In genomic region chr16:30797670-30798309, GRCh38 we compare ENCODE assay signal across 12 cellular contexts. TPM values are rescaled to one million over a fixed set of nuclear protein-coding genes. Genes with fewer than 3 reads are reported as not detected.
A peak's percentile ranks its signal among the peaks of the same experiment; 100 is the strongest.
DNase-seq lines count a peak whose midpoint lies in the region; ATAC-seq and TF ChIP-seq lines count a peak whose summit lies in the region.
"Had no signal": no experiment of that assay in that cellular context is flagged by ENCODE, and none has a peak within 500 bp of the region (broad histone marks: within the 10 kb centered on the region; RNA-seq: fewer than 3 reads in every experiment).

No MANE protein-coding gene starts in this region.

- H3K4me3 Mint-ChIP-seq in activated CD4-positive, alpha-beta T cell treated with anti-CD3 and anti-CD28 coated beads, Interleukin-2, amount 10 ng/mL, durations not matched to agents 24 days and 14 days, result no peak overlapping the region
- no peak overlapping the region for H3K4me3 Mint-ChIP-seq in activated CD4-positive, alpha-beta T cell treated with anti-CD3 and anti-CD28 coated beads, Interleukin-2, amount 10 ng/mL, durations not matched to agents 7 days and 5 days
- no peak overlapping the region for H3K4me3 Mint-ChIP-seq in neural progenitor cell

- H3K4me2 ChIP-seq in neural progenitor cell, result no peak overlapping the region

- H4K20me1 ChIP-seq in neural progenitor cell (ENCODE audit: low read depth), result no peaks in the 10 kb centered on the region

- peaks cover 4% of the 10 kb centered on the region for H3F3A ChIP-seq in neural progenitor cell (ENCODE audit: low read depth)

- intact Hi-C loops in activated CD4-positive, alpha-beta T cell treated with anti-CD3 and anti-CD28 coated beads, Interleukin-2, amount 10 ng/mL, durations not matched to agents 24 days and 14 days (cut with micrococcal nuclease), result no loop called here

- ATAC-seq in RWPE2 (ENCODE audit: low read depth), result peak; percentile 69

- H3K4me1 Mint-ChIP-seq in activated CD4-positive, alpha-beta T cell treated with anti-CD3 and anti-CD28 coated beads, Interleukin-2, amount 10 ng/mL, durations not matched to agents 24 days and 14 days, result peaks cover under 1% of the 10 kb centered on the region
- H3K4me1 Mint-ChIP-seq in activated CD4-positive, alpha-beta T cell treated with anti-CD3 and anti-CD28 coated beads, Interleukin-2, amount 10 ng/mL, durations not matched to agents 7 days and 5 days, result peaks cover 6% of the 10 kb centered on the region
- H3K4me1 Mint-ChIP-seq in neural progenitor cell, result no peaks in the 10 kb centered on the region

- no peak overlapping the region for H3K9ac ChIP-seq in neural progenitor cell

- H3K4me1 ChIP-seq in RWPE2 (ENCODE audit: insufficient read depth, poor library complexity, severe bottlenecking) (no peaks in the 10 kb centered on the region), neural progenitor cell (no peaks in the 10 kb centered on the region)
- H3K4me1 ChIP-seq: sigmoid colon had no signal

- no peak overlapping the region for H3K4me3 ChIP-seq in RWPE2 (ENCODE audit: severe bottlenecking)
- no peak overlapping the region for H3K4me3 ChIP-seq in neural progenitor cell
- H3K4me3 ChIP-seq: cardiac muscle cell, sigmoid colon had no signal

- H2AFZ ChIP-seq in neural progenitor cell (replicated peaks), result no peak overlapping the region

- H3K27ac Mint-ChIP-seq in activated CD4-positive, alpha-beta T cell treated with anti-CD3 and anti-CD28 coated beads, Interleukin-2, amount 10 ng/mL, durations not matched to agents 24 days and 14 days, result peak overlapping the region; percentile 34
- H3K27ac Mint-ChIP-seq in activated CD4-positive, alpha-beta T cell treated with anti-CD3 and anti-CD28 coated beads, Interleukin-2, amount 10 ng/mL, durations not matched to agents 7 days and 5 days, result no peak overlapping the region
- no peak overlapping the region for H3K27ac Mint-ChIP-seq in neural progenitor cell

- no peak for DNase-seq in activated CD4-positive, alpha-beta T cell treated with anti-CD3 and anti-CD28 coated beads, Interleukin-2, amount 10 ng/mL, durations not matched to agents 24 days and 14 days
- DNase-seq in activated CD4-positive, alpha-beta T cell treated with anti-CD3 and anti-CD28 coated beads, Interleukin-2, amount 10 ng/mL, durations not matched to agents 7 days and 5 days, result no peak
- no peak for DNase-seq in RWPE2 (ENCODE audit: low spot score)
- peak; percentile 33 for DNase-seq in neural progenitor cell (ENCODE audit: low spot score)
- DNase-seq in dermis blood vessel endothelial cell, result no peak
- DNase-seq in NCI-H2196 treated with DMSO at 0.1 percent for 48 hours (lab: John Stamatoyannopoulos, UW; ENCODE audit: unreplicated experiment), result no peak
- DNase-seq: activated CD4-positive, alpha-beta T cell treated with anti-CD3 and anti-CD28 coated beads for 48 hours; activated effector memory CD4-positive, alpha-beta T cell treated with Interleukin-2 at 50 U/mL for 16 hours; erythroblast; NCI-H1048; sigmoid colon had no signal

- POLR2A ChIA-PET in activated CD4-positive, alpha-beta T cell treated with anti-CD3 and anti-CD28 coated beads, Interleukin-2, amount 10 ng/mL, durations not matched to agents 7 days and 5 days (lab: Charles Lee), result interaction anchor here (0.6 kb wide), 1 partner anchor 18 kb away, joined by 5 read pairs; no protein-coding TSS in a partner anchor

- no peaks in the 10 kb centered on the region for H3K9me3 Mint-ChIP-seq in activated CD4-positive, alpha-beta T cell treated with anti-CD3 and anti-CD28 coated beads, Interleukin-2, amount 10 ng/mL, durations not matched to agents 24 days and 14 days
- H3K9me3 Mint-ChIP-seq in activated CD4-positive, alpha-beta T cell treated with anti-CD3 and anti-CD28 coated beads, Interleukin-2, amount 10 ng/mL, durations not matched to agents 7 days and 5 days, result no peaks in the 10 kb centered on the region
- H3K9me3 Mint-ChIP-seq in neural progenitor cell, result no peaks in the 10 kb centered on the region

- H3K27me3 ChIP-seq in RWPE2 (ENCODE audit: insufficient read depth, poor library complexity, severe bottlenecking), result no peaks in the 10 kb centered on the region
- H3K27me3 ChIP-seq in neural progenitor cell, result peaks cover 22% of the 10 kb centered on the region
- H3K27me3 ChIP-seq: cardiac muscle cell, sigmoid colon had no signal

- H3K9me3 ChIP-seq in RWPE2 (ENCODE audit: severe bottlenecking) (no peaks in the 10 kb centered on the region), neural progenitor cell (ENCODE audit: low read depth) (no peaks in the 10 kb centered on the region)
- H3K9me3 ChIP-seq: sigmoid colon had no signal

- H3K36me3 ChIP-seq in RWPE2 (ENCODE audit: low read depth) (no peaks in the 10 kb centered on the region), neural progenitor cell (no peaks in the 10 kb centered on the region)
- H3K36me3 ChIP-seq: cardiac muscle cell, sigmoid colon had no signal

- H3K27ac ChIP-seq in RWPE2 (ENCODE audit: poor library complexity, severe bottlenecking) (no peak overlapping the region), neural progenitor cell (no peak overlapping the region)
- H3K27ac ChIP-seq: cardiac muscle cell, sigmoid colon had no signal

- H3K27me3 Mint-ChIP-seq in activated CD4-positive, alpha-beta T cell treated with anti-CD3 and anti-CD28 coated beads, Interleukin-2, amount 10 ng/mL, durations not matched to agents 24 days and 14 days, result peaks cover 2% of the 10 kb centered on the region
- H3K27me3 Mint-ChIP-seq in activated CD4-positive, alpha-beta T cell treated with anti-CD3 and anti-CD28 coated beads, Interleukin-2, amount 10 ng/mL, durations not matched to agents 7 days and 5 days, result no peaks in the 10 kb centered on the region
- peaks cover 11% of the 10 kb centered on the region for H3K27me3 Mint-ChIP-seq in neural progenitor cell (ENCODE audit: insufficient read depth, low read depth)

- H3K79me2 ChIP-seq in neural progenitor cell (ENCODE audit: low read depth), result no peaks in the 10 kb centered on the region

- H3K36me3 Mint-ChIP-seq in activated CD4-positive, alpha-beta T cell treated with anti-CD3 and anti-CD28 coated beads, Interleukin-2, amount 10 ng/mL, durations not matched to agents 24 days and 14 days (ENCODE audit: low read depth), result no peaks in the 10 kb centered on the region
- no peaks in the 10 kb centered on the region for H3K36me3 Mint-ChIP-seq in activated CD4-positive, alpha-beta T cell treated with anti-CD3 and anti-CD28 coated beads, Interleukin-2, amount 10 ng/mL, durations not matched to agents 7 days and 5 days (ENCODE audit: low read depth)
- no peaks in the 10 kb centered on the region for H3K36me3 Mint-ChIP-seq in neural progenitor cell

- peak; percentile 12 for TF ChIP-seq CTCF in RWPE2 (IDR thresholded peaks at IDR 0.05; ENCODE audit: poor library complexity, severe bottlenecking)
- TF ChIP-seq CTCF in neural progenitor cell (IDR thresholded peaks at IDR 0.05), result peak; percentile 17

- CTCF ChIA-PET in activated CD4-positive, alpha-beta T cell treated with anti-CD3 and anti-CD28 coated beads, Interleukin-2, amount 10 ng/mL, durations not matched to agents 7 days and 5 days (lab: Charles Lee), result interaction anchor here (0.6 to 1.5 kb wide), 4 partner anchors 16 to 60 kb away, joined by 3 to 6 read pairs (median 3); no protein-coding TSS in a partner anchor

RNA-seq across cellular contexts. Expression of gene ZNF629, which starts 10.8 kb away (rescaled TPM):
- total RNA-seq in activated CD4-positive, alpha-beta T cell treated with anti-CD3 and anti-CD28 coated beads, Interleukin-2, amount 10 ng/mL, durations not matched to agents 24 days and 14 days, result 2.5 and 2.6 TPM in 2 replicates
- 1 to 10 TPM; 1.4 TPM for total RNA-seq in activated CD4-positive, alpha-beta T cell treated with anti-CD3 and anti-CD28 coated beads, Interleukin-2, amount 10 ng/mL, durations not matched to agents 7 days and 5 days
- 13.7 and 24.5 TPM in 2 replicates for total RNA-seq in neural progenitor cell (ENCODE audit: low replicate concordance)
- 6.1 and 8.4 TPM in 2 replicates for total RNA-seq in dermis blood vessel endothelial cell

RNA-seq across cellular contexts. Expression of gene RNF40, which starts 35.7 kb away (rescaled TPM):
- total RNA-seq in activated CD4-positive, alpha-beta T cell treated with anti-CD3 and anti-CD28 coated beads, Interleukin-2, amount 10 ng/mL, durations not matched to agents 24 days and 14 days, result 95.4 and 100 TPM in 2 replicates
- total RNA-seq in activated CD4-positive, alpha-beta T cell treated with anti-CD3 and anti-CD28 coated beads, Interleukin-2, amount 10 ng/mL, durations not matched to agents 7 days and 5 days, result 100 to 1,000 TPM in 1 of 2 experiments, 10 to 100 TPM in 1; 81.9 to 101 TPM
- total RNA-seq in neural progenitor cell (ENCODE audit: low replicate concordance) (45.6 and 77.3 TPM in 2 replicates), dermis blood vessel endothelial cell (64.5 and 100 TPM in 2 replicates)

RNA-seq across cellular contexts. Expression of gene CFAP119, which starts 35.9 kb away (rescaled TPM):
- total RNA-seq in activated CD4-positive, alpha-beta T cell treated with anti-CD3 and anti-CD28 coated beads, Interleukin-2, amount 10 ng/mL, durations not matched to agents 24 days and 14 days, result 4.0 and 4.2 TPM in 2 replicates
- total RNA-seq in activated CD4-positive, alpha-beta T cell treated with anti-CD3 and anti-CD28 coated beads, Interleukin-2, amount 10 ng/mL, durations not matched to agents 7 days and 5 days, result 1 to 10 TPM; 2.2 to 3.0 TPM
- total RNA-seq in neural progenitor cell (ENCODE audit: low replicate concordance), result 0.56 and 8.0 TPM in 2 replicates
- total RNA-seq in dermis blood vessel endothelial cell, result 0.93 and 1.2 TPM in 2 replicates

RNA-seq across cellular contexts. Expression of gene PHKG2, which starts 49.6 kb away (rescaled TPM):
- 39.5 and 41.0 TPM in 2 replicates for total RNA-seq in activated CD4-positive, alpha-beta T cell treated with anti-CD3 and anti-CD28 coated beads, Interleukin-2, amount 10 ng/mL, durations not matched to agents 24 days and 14 days
- 10 to 100 TPM; 41.1 to 43.4 TPM for total RNA-seq in activated CD4-positive, alpha-beta T cell treated with anti-CD3 and anti-CD28 coated beads, Interleukin-2, amount 10 ng/mL, durations not matched to agents 7 days and 5 days
- total RNA-seq in neural progenitor cell (ENCODE audit: low replicate concordance) (20.2 and 31.4 TPM in 2 replicates), dermis blood vessel endothelial cell (20.1 and 21.4 TPM in 2 replicates)
